Comparison of ENCODE assay signal across 13 cellular contexts in the genomic region with DNA sequence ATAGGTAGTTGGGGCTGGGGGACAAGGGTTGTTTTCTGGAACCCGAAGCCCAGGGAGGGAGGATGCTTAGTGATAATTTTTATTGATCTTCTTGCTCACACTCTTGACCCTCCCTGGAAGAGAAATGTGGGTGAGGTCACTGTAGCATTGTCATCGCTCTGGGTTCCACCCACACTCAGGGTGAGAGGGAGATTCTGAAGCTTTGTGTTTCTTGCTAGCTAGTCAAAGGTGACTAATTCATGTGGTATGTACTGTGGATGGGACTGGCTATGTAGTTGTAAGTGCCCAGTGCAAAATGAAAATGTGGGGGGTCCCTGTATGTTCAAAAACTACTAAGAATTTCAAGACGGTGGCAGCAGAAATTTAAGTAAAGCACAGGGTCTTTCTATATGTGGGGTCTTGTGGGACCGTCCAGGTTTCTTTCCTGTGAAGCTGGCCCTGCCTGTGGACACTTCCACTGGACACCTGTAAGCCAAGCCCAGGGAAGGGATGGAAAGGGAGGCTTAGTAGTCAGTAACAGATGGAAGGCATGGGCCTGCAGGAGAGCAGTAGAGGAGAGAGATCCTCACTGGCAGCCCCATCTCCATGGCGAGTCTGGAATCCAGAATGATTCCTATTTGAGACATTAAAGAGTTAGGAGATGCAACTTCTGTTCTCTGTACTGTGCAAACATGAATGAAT. TPM values are rescaled to one million over a fixed set of nuclear protein-coding genes. Genes with fewer than 3 reads are reported as not detected.
DNase-seq lines count a peak whose midpoint lies in the region; ATAC-seq and TF ChIP-seq lines count a peak whose summit lies in the region.
"Had no signal": no experiment of that assay in that cellular context is flagged by ENCODE, and none has a peak within 500 bp of the region (broad histone marks: within the 10 kb centered on the region; RNA-seq: fewer than 3 reads in every experiment).

No MANE protein-coding gene starts in this region.

- H3K36me3 Mint-ChIP-seq in natural killer cell: no peaks in the 10 kb centered on the region

- H3K4me3 Mint-ChIP-seq in natural killer cell: no peak overlapping the region
- H3K4me3 Mint-ChIP-seq: activated B cell treated with CpG ODN at 0.5 μM for 24 hours had no signal

- H3K9ac ChIP-seq in HUES6 (ENCODE audit: low read length) (peak overlapping the region; percentile 61), Karpas-422 (ENCODE audit: low read length) (no peak overlapping the region)

- H3K27ac ChIP-seq in HUES6 (ENCODE audit: low read depth, low read length): peak overlapping the region; percentile 88
- H3K27ac ChIP-seq in lower lobe of right lung: no peak overlapping the region
- H3K27ac ChIP-seq in Karpas-422 (ENCODE audit: low read length): no peak overlapping the region
- H3K27ac ChIP-seq: uterus had no signal

- no peaks in the 10 kb centered on the region for H3K4me1 Mint-ChIP-seq in natural killer cell
- H3K4me1 Mint-ChIP-seq: activated B cell treated with CpG ODN at 0.5 μM for 24 hours had no signal

- peak; percentile 54 to 65 for ATAC-seq in lower lobe of right lung
- ATAC-seq in natural killer cell: no peak
- ATAC-seq in HG02763 (IDR thresholded peaks at IDR 0.05; ENCODE audit: unreplicated experiment): no peak
- no peak for ATAC-seq in GM21825 (IDR thresholded peaks at IDR 0.05; ENCODE audit: unreplicated experiment)

- H3K4me3 ChIP-seq in HUES6 (ENCODE audit: low read depth, low read length) (no peak overlapping the region; the same call in 1 of the 2 replicates), cardiac fibroblast (replicated peaks in 1 of 2; ENCODE audit: low read depth in 2 of 2, low read length in 2 of 2) (no peak overlapping the region), lower lobe of right lung (no peak overlapping the region), Karpas-422 (ENCODE audit: low read length) (no peak overlapping the region)
- H3K4me3 ChIP-seq: lung, uterus had no signal

- no peaks in the 10 kb centered on the region for H3K79me2 ChIP-seq in Karpas-422 (ENCODE audit: low read length)

- TF ChIP-seq CTCF in cardiac fibroblast (IDR thresholded peaks at IDR 0.05; ENCODE audit: low read depth, low read length): no peak
- no peak for TF ChIP-seq CTCF in lower lobe of right lung (IDR thresholded peaks at IDR 0.05)
- no peak for TF ChIP-seq CTCF in natural killer cell (IDR thresholded peaks at IDR 0.05)

- H3K4me2 ChIP-seq in Karpas-422 (ENCODE audit: low read depth, low read length, poor library complexity, severe bottlenecking): no peak overlapping the region

- intact Hi-C loops in lower lobe of right lung (cut with DNase I): no loop called here
- intact Hi-C loops in natural killer cell (cut with micrococcal nuclease): no loop called here

- H3K27ac Mint-ChIP-seq in natural killer cell: no peak overlapping the region
- H3K27ac Mint-ChIP-seq: activated B cell treated with CpG ODN at 0.5 μM for 24 hours had no signal

- H3K36me3 ChIP-seq in HUES6 (ENCODE audit: control insufficient read depth, insufficient read depth, low read length): no peaks in the 10 kb centered on the region
- H3K36me3 ChIP-seq in lower lobe of right lung: no peaks in the 10 kb centered on the region
- H3K36me3 ChIP-seq in Karpas-422 (ENCODE audit: insufficient read depth, low read length): no peaks in the 10 kb centered on the region
- H3K36me3 ChIP-seq: uterus had no signal

- H3K4me1 ChIP-seq in HUES6 (ENCODE audit: control insufficient read depth, insufficient read depth, low read length) (peaks cover 32% of the 10 kb centered on the region), lower lobe of right lung (no peaks in the 10 kb centered on the region), Karpas-422 (ENCODE audit: low read length) (peaks cover 5% of the 10 kb centered on the region)
- H3K4me1 ChIP-seq: uterus had no signal

- H4K20me1 ChIP-seq in Karpas-422 (ENCODE audit: insufficient read depth, low read depth, low read length): no peaks in the 10 kb centered on the region

- H2AFZ ChIP-seq in Karpas-422 (ENCODE audit: low read length): no peak overlapping the region

- no peaks in the 10 kb centered on the region for H3K9me2 ChIP-seq in Karpas-422 (replicated peaks; ENCODE audit: insufficient read depth, low read length)

- H3K27me3 ChIP-seq in HUES6 (ENCODE audit: control insufficient read depth, insufficient read depth, low read length) (no peaks in the 10 kb centered on the region), lower lobe of right lung (ENCODE audit: low read depth) (peaks cover 3% of the 10 kb centered on the region), Karpas-422 (ENCODE audit: low read length) (peaks cover 3% of the 10 kb centered on the region; the same call in 1 of the 2 replicates)
- H3K27me3 ChIP-seq: uterus had no signal

- no peaks in the 10 kb centered on the region for H3K9me3 Mint-ChIP-seq in natural killer cell
- H3K9me3 Mint-ChIP-seq: activated B cell treated with CpG ODN at 0.5 μM for 24 hours had no signal

- H3K27me3 Mint-ChIP-seq in natural killer cell (ENCODE audit: low read depth in 2 of 2): peaks cover 12 to 28% of the 10 kb centered on the region in 2 donors

- DNase-seq in COLO668 (lab: John Stamatoyannopoulos, UW; ENCODE audit: unreplicated experiment): peak; percentile 10
- DNase-seq in cardiac fibroblast (ENCODE audit: low read depth in 2 of 2): peak; percentile 82 to 96
- no peak for DNase-seq in lower lobe of right lung
- DNase-seq in natural killer cell: no peak
- no peak for DNase-seq in Karpas-422
- DNase-seq: activated B cell treated with CpG ODN at 0.5 μM for 24 hours; NCI-H82; stimulated activated CD4-positive, alpha-beta T cell treated with anti-CD3 and anti-CD28 coated beads, Interleukin-2, amount 100 ng/mL, for 24 hours; uterus had no signal

- H3K9me3 ChIP-seq in HUES6 (ENCODE audit: control insufficient read depth, insufficient read depth, low read depth, low read length) (peaks cover 9% of the 10 kb centered on the region), lower lobe of right lung (no peaks in the 10 kb centered on the region), Karpas-422 (ENCODE audit: low read length) (no peaks in the 10 kb centered on the region)
- H3K9me3 ChIP-seq: uterus had no signal

RNA-seq across cellular contexts. Expression of gene TSN, which starts 35.0 kb away (rescaled TPM):
- total RNA-seq in lower lobe of right lung (36.2 TPM), natural killer cell (10 to 100 TPM; 54.7 to 66.9 (median 62.5) TPM)
- 43.6 and 45.4 TPM in 2 replicates for total RNA-seq in Karpas-422 (2014; rRNA removed; shearing (Covaris generic); ENCODE audit: low replicate concordance)

RNA-seq across cellular contexts. Expression of gene NIFK, which starts 53.7 kb away (rescaled TPM):
- total RNA-seq in lower lobe of right lung: 29.8 TPM
- total RNA-seq in natural killer cell: 10 to 100 TPM; 32.7 to 37.7 (median 33.5) TPM
- 65.2 and 88.2 TPM in 2 replicates for total RNA-seq in Karpas-422 (2014; rRNA removed; shearing (Covaris generic); ENCODE audit: low replicate concordance)

Comparison
In these comparisons a context has a peak if more than half of its experiments do, and no peak if none do; other contexts are left out.
1. DNase-seq: peak in COLO668 (single experiment) and cardiac fibroblast (2 of 2); none in lower lobe of right lung (single experiment), natural killer cell (single experiment) and Karpas-422 (single experiment).
2. ATAC-seq: peak in lower lobe of right lung (2 of 2); none in natural killer cell (0 of 3), HG02763 (single experiment) and GM21825 (single experiment).